18 cellular contexts compared by ENCODE assay signal in genomic region chr4:83297548-83298260, GRCh38. TPM values are rescaled to one million over a fixed set of nuclear protein-coding genes. Genes with fewer than 3 reads are reported as not detected.
DNase-seq lines count a peak whose midpoint lies in the region; ATAC-seq and TF ChIP-seq lines count a peak whose summit lies in the region.
"Had no signal": no experiment of that assay in that cellular context is flagged by ENCODE, and none has a peak within 500 bp of the region (broad histone marks: within the 10 kb centered on the region; RNA-seq: fewer than 3 reads in every experiment).

No MANE protein-coding gene starts in this region.

- H3K4me3 Mint-ChIP-seq in naive B cell: peak overlapping the region in 5 of 8 donors; percentile 10 to 67 (median 20)
- H3K4me3 Mint-ChIP-seq: activated naive CD8-positive, alpha-beta T cell treated with anti-CD3 and anti-CD28 coated beads, Interleukin-2, amount 50 U/mL, for 24 hours; WTC11 had no signal

- peak overlapping the region; percentile 67 for H3K4me2 ChIP-seq in SU-DHL-6 (ENCODE audit: low read depth, low read length, poor library complexity, severe bottlenecking)
- H3K4me2 ChIP-seq in smooth muscle cell: no peak overlapping the region

- H2AFZ ChIP-seq in SU-DHL-6 (ENCODE audit: low read depth, low read length, severe bottlenecking): no peak overlapping the region
- H2AFZ ChIP-seq in smooth muscle cell (ENCODE audit: low read depth): no peak overlapping the region

- WGBS in smooth muscle cell (ENCODE audit: low lambda C conversion rate): 80% methylated on average over 3 of the region's 3 CpGs

- no peaks in the 10 kb centered on the region for H3F3A ChIP-seq in SU-DHL-6 (ENCODE audit: insufficient read depth)
- no peaks in the 10 kb centered on the region for H3F3A ChIP-seq in smooth muscle cell (ENCODE audit: low read depth)

- intact Hi-C loops in posterior cingulate gyrus (cut with DNase I): no loop called here

- TF ChIP-seq CTCF in SU-DHL-6 (IDR thresholded peaks at IDR 0.05; ENCODE audit: insufficient read depth, low read length, poor library complexity, severe bottlenecking): no peak
- no peak for TF ChIP-seq CTCF in smooth muscle cell (IDR thresholded peaks at IDR 0.05; ENCODE audit: borderline replicate concordance, insufficient read depth, poor library complexity, severe bottlenecking)

- no peaks in the 10 kb centered on the region for H3K4me1 ChIP-seq in smooth muscle cell (ENCODE audit: low read depth)
- H3K4me1 ChIP-seq: heart left ventricle had no signal

- DNase-seq in SIG-M5 treated with dmso at 0.1 percent for 504 hours (lab: John Stamatoyannopoulos, UW; ENCODE audit: unreplicated experiment): peak; percentile 21
- no peak for DNase-seq in SIG-M5 (lab: John Stamatoyannopoulos, UW)
- no peak for DNase-seq in naive B cell
- DNase-seq in NCI-H1436 treated with DMSO at 0.1 percent for 48 hours (lab: John Stamatoyannopoulos, UW): no peak
- DNase-seq in smooth muscle cell (lab: John Stamatoyannopoulos, UW; ENCODE audit: unreplicated experiment): no peak
- no peak for DNase-seq in posterior cingulate gyrus
- DNase-seq: activated naive CD8-positive, alpha-beta T cell treated with anti-CD3 and anti-CD28 coated beads, Interleukin-2, amount 50 U/mL, for 24 hours; activated T-cell treated with anti-CD3 and anti-CD28 coated beads for 4 hours; dorsolateral prefrontal cortex; H7; heart left ventricle; mammary epithelial cell; NCI-H1092 treated with DMSO at 0.1 percent for 48 hours; NCI-H748 treated with DMSO at 0.1 percent for 48 hours had no signal

- H4K20me1 ChIP-seq in SU-DHL-6 (ENCODE audit: low read depth, low read length) (no peaks in the 10 kb centered on the region), smooth muscle cell (ENCODE audit: low read depth) (no peaks in the 10 kb centered on the region)

- H3K79me2 ChIP-seq in SU-DHL-6 (ENCODE audit: insufficient read depth, low read length) (no peaks in the 10 kb centered on the region), smooth muscle cell (ENCODE audit: low read depth) (no peaks in the 10 kb centered on the region)

- H3K27me3 ChIP-seq in SU-DHL-6 (ENCODE audit: low read length) (no peaks in the 10 kb centered on the region), smooth muscle cell (ENCODE audit: low read depth) (no peaks in the 10 kb centered on the region)
- H3K27me3 ChIP-seq: dorsolateral prefrontal cortex, heart left ventricle had no signal

- H3K9ac ChIP-seq in SU-DHL-6 (ENCODE audit: low read length) (0 out of 2 replicates have a peak overlapping the region, but pooled peaks have one; percentile 11), smooth muscle cell (ENCODE audit: low read depth) (no peak overlapping the region)

- H3K36me3 ChIP-seq in SU-DHL-6 (ENCODE audit: low read length) (no peaks in the 10 kb centered on the region), smooth muscle cell (ENCODE audit: low read depth) (no peaks in the 10 kb centered on the region)

- H3K27me3 Mint-ChIP-seq in naive B cell: no peaks in the 10 kb centered on the region
- H3K27me3 Mint-ChIP-seq: activated naive CD8-positive, alpha-beta T cell treated with anti-CD3 and anti-CD28 coated beads, Interleukin-2, amount 50 U/mL, for 24 hours had no signal

- no peaks in the 10 kb centered on the region for H3K9me3 Mint-ChIP-seq in naive B cell
- H3K9me3 Mint-ChIP-seq: activated naive CD8-positive, alpha-beta T cell treated with anti-CD3 and anti-CD28 coated beads, Interleukin-2, amount 50 U/mL, for 24 hours; WTC11 had no signal

- H3K9me2 ChIP-seq in SU-DHL-6 (replicated peaks; ENCODE audit: insufficient read depth, low read length): no peaks in the 10 kb centered on the region

- H3K27ac ChIP-seq in SU-DHL-6 (ENCODE audit: low read depth, low read length) (peak overlapping the region; percentile 84), smooth muscle cell (ENCODE audit: low read depth) (no peak overlapping the region)
- H3K27ac ChIP-seq: dorsolateral prefrontal cortex, heart left ventricle, RWPE1 had no signal

- peak overlapping the region in 3 of 6 donors; percentile 7 to 75 (median 58) for H3K27ac Mint-ChIP-seq in naive B cell
- H3K27ac Mint-ChIP-seq: activated naive CD8-positive, alpha-beta T cell treated with anti-CD3 and anti-CD28 coated beads, Interleukin-2, amount 50 U/mL, for 24 hours; WTC11 had no signal

- H3K9me3 ChIP-seq in SU-DHL-6 (ENCODE audit: insufficient read depth, low read length) (no peaks in the 10 kb centered on the region), smooth muscle cell (replicated peaks; ENCODE audit: low read depth) (no peaks in the 10 kb centered on the region)
- H3K9me3 ChIP-seq: heart left ventricle had no signal

- peak; percentile 67 for ATAC-seq in HG03565 (IDR thresholded peaks at IDR 0.05; ENCODE audit: unreplicated experiment)
- ATAC-seq in naive B cell (ENCODE audit: low read depth in 2 of 2): peak in 1 of 2 donors; percentile 33
- ATAC-seq: activated naive CD8-positive, alpha-beta T cell treated with anti-CD3 and anti-CD28 coated beads, Interleukin-2, amount 50 U/mL, for 24 hours; heart left ventricle; WTC11 had no signal

- no peak overlapping the region for H3K4me3 ChIP-seq in SU-DHL-6 (ENCODE audit: insufficient read depth, low read length, poor library complexity, severe bottlenecking)
- H3K4me3 ChIP-seq in smooth muscle cell: no peak overlapping the region
- H3K4me3 ChIP-seq: dorsolateral prefrontal cortex, heart left ventricle had no signal

- peaks cover 9 to 21% (median 18%) of the 10 kb centered on the region in 3 donors for H3K4me1 Mint-ChIP-seq in naive B cell
- H3K4me1 Mint-ChIP-seq: WTC11 had no signal

- no peaks in the 10 kb centered on the region for H3K36me3 Mint-ChIP-seq in naive B cell
- H3K36me3 Mint-ChIP-seq: WTC11 had no signal

RNA-seq across cellular contexts. Expression of gene COQ2, which starts 13.1 kb away (rescaled TPM):
- 10 to 100 TPM in 5 of 6 donors, 1 to 10 TPM in 1; 3.2 to 12.4 (median 11.5) TPM for polyA plus RNA-seq in naive B cell (ENCODE audit: low read depth in 6 of 6)
- 5.7 and 7.3 TPM in 2 replicates for total RNA-seq in smooth muscle cell
- 8.1 and 11.5 TPM in 2 replicates for polyA plus RNA-seq in smooth muscle cell

RNA-seq across cellular contexts. Expression of gene HPSE, which starts 36.9 kb away (rescaled TPM):
- polyA plus RNA-seq in naive B cell (ENCODE audit: low read depth in 6 of 6) (1 to 10 TPM in 5 of 6 donors, under 1 TPM in 1; 0.98 to 2.8 (median 2.5) TPM), smooth muscle cell (0.50 TPM in 1 of 2 replicates, not detected in the other)
- 0.22 and 1.3 TPM in 2 replicates for total RNA-seq in smooth muscle cell
